In genomic region chr21:28822882-28823335, GRCh38 we compare ENCODE assay signal across 12 cellular contexts.
A peak's percentile ranks its signal among the peaks of the same experiment; 100 is the strongest.
DNase-seq lines count a peak whose midpoint lies in the region; ATAC-seq, FAIRE-seq and TF ChIP-seq lines count a peak whose summit lies in the region.
"Had no signal": no experiment of that assay in that cellular context is flagged by ENCODE, and none has a peak within 500 bp of the region (broad histone marks: within the 10 kb centered on the region; RNA-seq: fewer than 3 reads in every experiment).

No MANE protein-coding gene starts in this region.

- H3K79me2 ChIP-seq in GM23338 (replicated peaks; ENCODE audit: insufficient read depth) (no peaks in the 10 kb centered on the region), smooth muscle cell (ENCODE audit: low read depth) (no peaks in the 10 kb centered on the region)

- H3K4me1 ChIP-seq in GM23338 (ENCODE audit: insufficient read depth) (0 out of 2 replicates have a peak, but pooled peaks cover 3% of the 10 kb centered on the region), kidney (ENCODE audit: control insufficient read depth in 1 of 2, insufficient read depth in 1 of 2, low read depth in 1 of 2, low read length in 2 of 2) (peaks cover 0 to 8% of the 10 kb centered on the region in 2 donors), smooth muscle cell (ENCODE audit: low read depth) (peaks cover 16% of the 10 kb centered on the region)

- TF ChIP-seq CTCF in GM23338 (conservative IDR thresholded peaks at IDR 0.05; ENCODE audit: low read depth in 2 of 2) (no peak), cardiac fibroblast (IDR thresholded peaks at IDR 0.05; ENCODE audit: low read depth, low read length) (no peak), kidney (IDR thresholded peaks at IDR 0.05; ENCODE audit: borderline replicate concordance, extremely low read depth, insufficient read depth) (no peak), smooth muscle cell (IDR thresholded peaks at IDR 0.05; ENCODE audit: borderline replicate concordance, insufficient read depth, poor library complexity, severe bottlenecking) (no peak)

- FAIRE-seq in kidney (lab: Jason Lieb, UNC) = peak; percentile 11
- FAIRE-seq: islet of Langerhans had no signal

- H3K4me3 ChIP-seq in GM23338 = no peak overlapping the region
- H3K4me3 ChIP-seq in cardiac fibroblast (replicated peaks in 1 of 2; ENCODE audit: low read depth in 2 of 2, low read length in 2 of 2) = no peak overlapping the region
- no peak overlapping the region for H3K4me3 ChIP-seq in kidney (ENCODE audit: low read length in 2 of 2)
- no peak overlapping the region for H3K4me3 ChIP-seq in smooth muscle cell

- H3K36me3 ChIP-seq in GM23338 (ENCODE audit: insufficient read depth) (no peaks in the 10 kb centered on the region), kidney (ENCODE audit: control insufficient read depth in 1 of 2, insufficient read depth in 2 of 2, low read length in 2 of 2) (no peaks in the 10 kb centered on the region), smooth muscle cell (ENCODE audit: low read depth) (no peaks in the 10 kb centered on the region)

- intact Hi-C loops in kidney (cut with DNase I) = no loop called here

- DNase-seq in GM23338 (ENCODE audit: low spot score) (no peak), cardiac fibroblast (ENCODE audit: low read depth in 2 of 2) (peak; percentile 63 to 77), kidney (no peak), smooth muscle cell (lab: John Stamatoyannopoulos, UW; ENCODE audit: unreplicated experiment) (no peak), NCI-H510A treated with DMSO at 0.1 percent for 48 hours (lab: John Stamatoyannopoulos, UW) (no peak)
- no peak for DNase-seq in activated T-cell treated with anti-CD3 and anti-CD28 coated beads, Interleukin-2, amount 50 U/mL, for 24 hours
- DNase-seq: caudate nucleus, NCI-H446 treated with DMSO at 0.1 percent for 48 hours, T-helper 1 cell had no signal

- H3F3A ChIP-seq in GM23338 (replicated peaks; ENCODE audit: low read depth) = no peaks in the 10 kb centered on the region
- H3F3A ChIP-seq in smooth muscle cell (ENCODE audit: low read depth) = peaks cover 19% of the 10 kb centered on the region

- H3K27ac Mint-ChIP-seq in GM23338 = no peak overlapping the region
- H3K27ac Mint-ChIP-seq in activated T-cell treated with anti-CD3 and anti-CD28 coated beads, Interleukin-2, amount 50 U/mL, for 24 hours = no peak overlapping the region

- H2AFZ ChIP-seq in GM23338 (0 out of 2 replicates have a peak overlapping the region, but pooled peaks have one; percentile 16), smooth muscle cell (ENCODE audit: low read depth) (no peak overlapping the region)

- ATAC-seq in GM23338 (no peak), HG02759 (IDR thresholded peaks at IDR 0.05; ENCODE audit: unreplicated experiment) (no peak), GM21576 (IDR thresholded peaks at IDR 0.05; ENCODE audit: unreplicated experiment) (no peak)

- H3K4me3 Mint-ChIP-seq in GM23338 = no peak overlapping the region
- H3K4me3 Mint-ChIP-seq in activated T-cell treated with anti-CD3 and anti-CD28 coated beads, Interleukin-2, amount 50 U/mL, for 24 hours = no peak overlapping the region

- H3K4me2 ChIP-seq in GM23338 (no peak overlapping the region), smooth muscle cell (peak overlapping the region; percentile 2)

- H3K4me1 Mint-ChIP-seq in GM23338 = no peaks in the 10 kb centered on the region; the same call in 2 of the 3 replicates
- peaks cover 10% of the 10 kb centered on the region for H3K4me1 Mint-ChIP-seq in activated T-cell treated with anti-CD3 and anti-CD28 coated beads, Interleukin-2, amount 50 U/mL, for 24 hours (ENCODE audit: low read depth)

- H3K9me3 ChIP-seq in kidney (ENCODE audit: control insufficient read depth in 1 of 2, low read length in 2 of 2) = no peaks in the 10 kb centered on the region
- H3K9me3 ChIP-seq in smooth muscle cell (replicated peaks; ENCODE audit: low read depth) = no peaks in the 10 kb centered on the region

- H3K27me3 Mint-ChIP-seq in GM23338 (ENCODE audit: insufficient read depth, low read depth, poor library complexity) = no peaks in the 10 kb centered on the region
- H3K27me3 Mint-ChIP-seq in activated T-cell treated with anti-CD3 and anti-CD28 coated beads, Interleukin-2, amount 50 U/mL, for 24 hours = no peaks in the 10 kb centered on the region

- no peaks in the 10 kb centered on the region for H3K9me2 ChIP-seq in GM23338 (ENCODE audit: insufficient read depth)

- no peaks in the 10 kb centered on the region for H3K9me3 Mint-ChIP-seq in GM23338
- H3K9me3 Mint-ChIP-seq in activated T-cell treated with anti-CD3 and anti-CD28 coated beads, Interleukin-2, amount 50 U/mL, for 24 hours = no peaks in the 10 kb centered on the region

- H3K27ac ChIP-seq in GM23338 (ENCODE audit: low read depth) (no peak overlapping the region), kidney (ENCODE audit: low read depth in 2 of 2, low read length in 2 of 2) (peak overlapping the region in 1 of 2 donors; percentile 71), smooth muscle cell (ENCODE audit: low read depth) (peak overlapping the region; percentile 34)

- H3K27me3 ChIP-seq in GM23338 (ENCODE audit: insufficient read depth) = no peaks in the 10 kb centered on the region
- H3K27me3 ChIP-seq in smooth muscle cell (ENCODE audit: low read depth) = no peaks in the 10 kb centered on the region

- H4K20me1 ChIP-seq in GM23338 (replicated peaks; ENCODE audit: insufficient read depth) (no peaks in the 10 kb centered on the region), smooth muscle cell (ENCODE audit: low read depth) (no peaks in the 10 kb centered on the region)

- no peaks in the 10 kb centered on the region for H3K36me3 Mint-ChIP-seq in GM23338 (ENCODE audit: low read depth)
- peaks cover under 1% of the 10 kb centered on the region for H3K36me3 Mint-ChIP-seq in activated T-cell treated with anti-CD3 and anti-CD28 coated beads, Interleukin-2, amount 50 U/mL, for 24 hours (ENCODE audit: low read depth)

- no peak overlapping the region for H3K9ac ChIP-seq in kidney (ENCODE audit: low read length in 2 of 2)
- H3K9ac ChIP-seq in smooth muscle cell (ENCODE audit: low read depth) = no peak overlapping the region

TF ChIP-seq in GM23338, 12 proteins besides CTCF, POLR2A, EP300 and RAD21 (continues in another document):
- TF ChIP-seq EZH2phosphoT487 (IDR thresholded peaks at IDR 0.05; ENCODE audit: unreplicated experiment) = no peak
- TF ChIP-seq STAT1 (IDR thresholded peaks at IDR 0.05; ENCODE audit: unreplicated experiment) = no peak
- no peak for TF ChIP-seq NANOG (IDR thresholded peaks at IDR 0.05; ENCODE audit: borderline replicate concordance)
- no peak for TF ChIP-seq ZNF331 (CRISPR knock-in tag; IDR thresholded peaks at IDR 0.05; ENCODE audit: low read depth)
- TF ChIP-seq ZNF114 (CRISPR knock-in tag; IDR thresholded peaks at IDR 0.05) = no peak
- TF ChIP-seq, protein P1, sequence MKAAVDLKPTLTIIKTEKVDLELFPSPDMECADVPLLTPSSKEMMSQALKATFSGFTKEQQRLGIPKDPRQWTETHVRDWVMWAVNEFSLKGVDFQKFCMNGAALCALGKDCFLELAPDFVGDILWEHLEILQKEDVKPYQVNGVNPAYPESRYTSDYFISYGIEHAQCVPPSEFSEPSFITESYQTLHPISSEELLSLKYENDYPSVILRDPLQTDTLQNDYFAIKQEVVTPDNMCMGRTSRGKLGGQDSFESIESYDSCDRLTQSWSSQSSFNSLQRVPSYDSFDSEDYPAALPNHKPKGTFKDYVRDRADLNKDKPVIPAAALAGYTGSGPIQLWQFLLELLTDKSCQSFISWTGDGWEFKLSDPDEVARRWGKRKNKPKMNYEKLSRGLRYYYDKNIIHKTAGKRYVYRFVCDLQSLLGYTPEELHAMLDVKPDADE (IDR thresholded peaks at IDR 0.05) = no peak

Comparison
In these comparisons a context has a peak if more than half of its experiments do, and no peak if none do; other contexts are left out.
1. DNase-seq: peak in cardiac fibroblast (2 of 2); none in GM23338 (single experiment), kidney (single experiment), smooth muscle cell (single experiment), NCI-H510A treated with DMSO at 0.1 percent for 48 hours (single experiment) and activated T-cell treated with anti-CD3 and anti-CD28 coated beads, Interleukin-2, amount 50 U/mL, for 24 hours (single experiment).